In the genomic region with DNA sequence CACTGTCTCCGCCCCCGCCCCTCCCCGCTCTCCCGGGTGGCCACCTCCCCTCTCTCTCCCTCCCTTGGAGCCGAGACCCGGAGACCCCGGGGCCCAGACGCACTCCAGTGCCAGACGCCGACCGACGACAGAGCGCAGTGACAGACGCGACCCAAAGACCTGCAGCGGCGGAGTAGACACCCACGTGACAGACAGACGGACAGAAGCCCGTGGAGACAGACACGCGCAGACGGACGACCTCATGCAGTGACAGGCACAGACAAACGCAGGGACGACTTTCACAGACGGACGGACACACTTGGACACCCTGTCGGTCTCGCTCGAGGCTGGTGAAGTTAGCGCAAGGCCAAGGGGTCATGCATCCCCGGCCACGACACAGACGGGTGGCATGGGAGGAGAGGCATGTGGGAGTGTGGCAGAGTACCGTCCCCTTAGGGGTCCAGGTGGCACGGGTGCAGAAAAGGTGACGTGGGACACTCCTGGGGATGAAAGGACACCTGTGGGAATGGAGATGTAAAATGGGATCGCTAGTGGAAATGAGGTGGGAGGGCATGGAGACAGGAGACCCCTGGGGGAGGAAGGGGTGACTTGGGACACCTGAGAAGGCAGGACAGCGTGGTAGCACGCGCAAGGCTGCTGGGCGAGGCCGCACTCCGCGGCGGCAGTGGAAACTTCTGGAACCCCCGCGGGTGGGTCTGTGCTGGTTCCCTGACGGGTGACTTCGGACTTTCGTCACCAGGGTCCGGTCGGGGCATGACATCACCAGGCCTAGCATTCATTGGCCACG, we compare ENCODE assay signal across 6 cellular contexts. TPM values are rescaled to one million over a fixed set of nuclear protein-coding genes. Genes with fewer than 3 reads are reported as not detected.
DNase-seq lines count a peak whose midpoint lies in the region; ATAC-seq and TF ChIP-seq lines count a peak whose summit lies in the region.

No MANE protein-coding gene starts in this region.

- H3K4me3 Mint-ChIP-seq in HFFc6: peak overlapping the region; percentile 48; the same call in 1 of the 2 replicates

- H3K27me3 Mint-ChIP-seq in HFFc6 (ENCODE audit: insufficient read depth): peaks cover 22% of the 10 kb centered on the region

- no peak for TF ChIP-seq RAD21 in liver (IDR thresholded peaks at IDR 0.05)

- H3K27me3 ChIP-seq in liver (ENCODE audit: control insufficient read depth in 4 of 4, insufficient read depth in 4 of 4, low read length in 3 of 4): peaks cover 0 to 6% (median 0%) of the 10 kb centered on the region in 4 donors

- TF ChIP-seq CTCF in HFFc6 (IDR thresholded peaks at IDR 0.05) (no peak), liver (IDR thresholded peaks at IDR 0.05; ENCODE audit: low read depth, low read length, missing input control) (no peak)

- H3K9me3 ChIP-seq in liver (ENCODE audit: control insufficient read depth in 4 of 4, low read length in 3 of 4): no peaks in the 10 kb centered on the region

- H3K4me3 ChIP-seq in liver (ENCODE audit: low read depth in 1 of 3, low read length in 3 of 3): peak overlapping the region in 1 of 3 donors; percentile 61

- no peaks in the 10 kb centered on the region for H3K9me3 Mint-ChIP-seq in HFFc6

- H3K4me1 ChIP-seq in liver (ENCODE audit: control insufficient read depth in 4 of 4, insufficient read depth in 4 of 4, low read length in 3 of 4): peaks cover 4 to 33% (median 20%) of the 10 kb centered on the region in 4 donors

- WGBS in liver: 6% methylated on average over 54 of the region's 55 CpGs

- peak overlapping the region; percentile 62 to 78 for H3K27ac ChIP-seq in liver (ENCODE audit: low read depth in 1 of 2, low read length in 2 of 2)

- H3K27ac Mint-ChIP-seq in HFFc6: no peak overlapping the region

- H3K4me1 Mint-ChIP-seq in HFFc6 (ENCODE audit: low read depth): peaks cover 14% of the 10 kb centered on the region

- no peak for ATAC-seq in GM21717 (IDR thresholded peaks at IDR 0.05; ENCODE audit: unreplicated experiment)

- H3K36me3 ChIP-seq in liver (ENCODE audit: control insufficient read depth in 4 of 4, insufficient read depth in 3 of 4, low read depth in 1 of 4, low read length in 3 of 4): no peaks in the 10 kb centered on the region

- peak overlapping the region in 1 of 2 donors; percentile 10 for H3K9ac ChIP-seq in liver (ENCODE audit: low read depth in 1 of 2, low read length in 2 of 2)

- DNase-seq in HFFc6 (no peak), middle frontal gyrus (ENCODE audit: extremely low spot score, low spot score) (no peak), UCSD-AML1 (lab: John Stamatoyannopoulos, UW; ENCODE audit: unreplicated experiment) (no peak)
- DNase-seq in activated T-cell treated with anti-CD3 and anti-CD28 coated beads, Interleukin-2, amount 50 U/mL, for 48 hours: peak; percentile 46 to 57

- no peaks in the 10 kb centered on the region for H3K36me3 Mint-ChIP-seq in HFFc6 (ENCODE audit: low read depth)

TF ChIP-seq in liver, 16 proteins besides CTCF, POLR2A, EP300 and RAD21:
- TF ChIP-seq FOXA1 (IDR thresholded peaks at IDR 0.05) (no peak), NR2F2 (IDR thresholded peaks at IDR 0.05) (no peak), HNF4A (conservative IDR thresholded peaks at IDR 0.05) (peak; percentile 57 to 64)
- TF ChIP-seq, protein P1, sequence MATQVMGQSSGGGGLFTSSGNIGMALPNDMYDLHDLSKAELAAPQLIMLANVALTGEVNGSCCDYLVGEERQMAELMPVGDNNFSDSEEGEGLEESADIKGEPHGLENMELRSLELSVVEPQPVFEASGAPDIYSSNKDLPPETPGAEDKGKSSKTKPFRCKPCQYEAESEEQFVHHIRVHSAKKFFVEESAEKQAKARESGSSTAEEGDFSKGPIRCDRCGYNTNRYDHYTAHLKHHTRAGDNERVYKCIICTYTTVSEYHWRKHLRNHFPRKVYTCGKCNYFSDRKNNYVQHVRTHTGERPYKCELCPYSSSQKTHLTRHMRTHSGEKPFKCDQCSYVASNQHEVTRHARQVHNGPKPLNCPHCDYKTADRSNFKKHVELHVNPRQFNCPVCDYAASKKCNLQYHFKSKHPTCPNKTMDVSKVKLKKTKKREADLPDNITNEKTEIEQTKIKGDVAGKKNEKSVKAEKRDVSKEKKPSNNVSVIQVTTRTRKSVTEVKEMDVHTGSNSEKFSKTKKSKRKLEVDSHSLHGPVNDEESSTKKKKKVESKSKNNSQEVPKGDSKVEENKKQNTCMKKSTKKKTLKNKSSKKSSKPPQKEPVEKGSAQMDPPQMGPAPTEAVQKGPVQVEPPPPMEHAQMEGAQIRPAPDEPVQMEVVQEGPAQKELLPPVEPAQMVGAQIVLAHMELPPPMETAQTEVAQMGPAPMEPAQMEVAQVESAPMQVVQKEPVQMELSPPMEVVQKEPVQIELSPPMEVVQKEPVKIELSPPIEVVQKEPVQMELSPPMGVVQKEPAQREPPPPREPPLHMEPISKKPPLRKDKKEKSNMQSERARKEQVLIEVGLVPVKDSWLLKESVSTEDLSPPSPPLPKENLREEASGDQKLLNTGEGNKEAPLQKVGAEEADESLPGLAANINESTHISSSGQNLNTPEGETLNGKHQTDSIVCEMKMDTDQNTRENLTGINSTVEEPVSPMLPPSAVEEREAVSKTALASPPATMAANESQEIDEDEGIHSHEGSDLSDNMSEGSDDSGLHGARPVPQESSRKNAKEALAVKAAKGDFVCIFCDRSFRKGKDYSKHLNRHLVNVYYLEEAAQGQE (IDR thresholded peaks at IDR 0.05): no peak
TF ChIP-seq in liver: peak in this region for 1.

RNA-seq across cellular contexts. Expression of a gene that starts 0.5 kb away (rescaled TPM):
- under 1 TPM in 1 of 6 experiments, not detected in 5; 0.31 TPM for total RNA-seq in HFFc6 (2021; fragmentation: NEBNext Ultra II Directional; extraction: Animal tissue kit (Norgen Biotek cat#: 25700))
- total RNA-seq in liver: 10 to 100 TPM in 1 of 2 donors, under 1 TPM in 1; 0.25 to 17.6 TPM
- polyA plus RNA-seq in liver: under 1 TPM; 0.15 to 0.17 TPM

RNA-seq across cellular contexts. Expression of a gene that starts 6.6 kb away (rescaled TPM):
- 1 to 10 TPM; 3.2 to 3.6 (median 3.5) TPM for total RNA-seq in HFFc6 (2021; fragmentation: NEBNext Ultra II Directional; extraction: Animal tissue kit (Norgen Biotek cat#: 25700))
- 1 to 10 TPM; 3.1 to 4.9 TPM for total RNA-seq in liver
- 1 to 10 TPM; 2.3 to 3.4 TPM for polyA plus RNA-seq in liver

RNA-seq across cellular contexts. Expression of a gene that starts 21.2 kb away (rescaled TPM):
- total RNA-seq in HFFc6 (2021; fragmentation: NEBNext Ultra II Directional; extraction: Animal tissue kit (Norgen Biotek cat#: 25700)): 100 to 1,000 TPM; 111 to 154 (median 133) TPM
- 10 to 100 TPM; 28.6 to 45.0 TPM for total RNA-seq in liver
- 10 to 100 TPM; 27.2 to 32.1 TPM for polyA plus RNA-seq in liver

RNA-seq across cellular contexts. Expression of a gene that starts 29.0 kb away (rescaled TPM):
- 100 to 1,000 TPM; 125 to 148 (median 140) TPM for total RNA-seq in HFFc6 (2021; fragmentation: NEBNext Ultra II Directional; extraction: Animal tissue kit (Norgen Biotek cat#: 25700))
- 10 to 100 TPM; 14.6 to 18.6 TPM for total RNA-seq in liver
- 10 to 100 TPM; 17.7 to 30.7 TPM for polyA plus RNA-seq in liver

RNA-seq across cellular contexts. Expression of a gene that starts 43.6 kb away (rescaled TPM):
- total RNA-seq in HFFc6 (2021; fragmentation: NEBNext Ultra II Directional; extraction: Animal tissue kit (Norgen Biotek cat#: 25700)): 10 to 100 TPM; 19.3 to 26.2 (median 21.7) TPM
- 10 to 100 TPM; 10.5 to 17.2 TPM for total RNA-seq in liver
- polyA plus RNA-seq in liver: 1 to 10 TPM; 1.8 to 8.4 TPM

Comparison
In these comparisons a context has a peak if more than half of its experiments do, and no peak if none do; other contexts are left out.
1. DNase-seq: peak in activated T-cell treated with anti-CD3 and anti-CD28 coated beads, Interleukin-2, amount 50 U/mL, for 48 hours (2 of 2); none in HFFc6 (single experiment), middle frontal gyrus (single experiment) and UCSD-AML1 (single experiment).